1 cellular context compared by ENCODE assay signal in genomic region chr12:101021442-101021841, GRCh38.
TF ChIP-seq lines count a peak whose summit lies in the region.

No MANE protein-coding gene starts in this region.

TF ChIP-seq in HepG2, 621 proteins besides CTCF, POLR2A, EP300 and RAD21:
- TF ChIP-seq LCORL (IDR thresholded peaks at IDR 0.05) (0 out of 2 replicates have a peak, but pooled peaks have one; percentile 15), LCORL (CRISPR knock-in tag; IDR thresholded peaks at IDR 0.05) (no peak)
- TF ChIP-seq, protein P1, sequence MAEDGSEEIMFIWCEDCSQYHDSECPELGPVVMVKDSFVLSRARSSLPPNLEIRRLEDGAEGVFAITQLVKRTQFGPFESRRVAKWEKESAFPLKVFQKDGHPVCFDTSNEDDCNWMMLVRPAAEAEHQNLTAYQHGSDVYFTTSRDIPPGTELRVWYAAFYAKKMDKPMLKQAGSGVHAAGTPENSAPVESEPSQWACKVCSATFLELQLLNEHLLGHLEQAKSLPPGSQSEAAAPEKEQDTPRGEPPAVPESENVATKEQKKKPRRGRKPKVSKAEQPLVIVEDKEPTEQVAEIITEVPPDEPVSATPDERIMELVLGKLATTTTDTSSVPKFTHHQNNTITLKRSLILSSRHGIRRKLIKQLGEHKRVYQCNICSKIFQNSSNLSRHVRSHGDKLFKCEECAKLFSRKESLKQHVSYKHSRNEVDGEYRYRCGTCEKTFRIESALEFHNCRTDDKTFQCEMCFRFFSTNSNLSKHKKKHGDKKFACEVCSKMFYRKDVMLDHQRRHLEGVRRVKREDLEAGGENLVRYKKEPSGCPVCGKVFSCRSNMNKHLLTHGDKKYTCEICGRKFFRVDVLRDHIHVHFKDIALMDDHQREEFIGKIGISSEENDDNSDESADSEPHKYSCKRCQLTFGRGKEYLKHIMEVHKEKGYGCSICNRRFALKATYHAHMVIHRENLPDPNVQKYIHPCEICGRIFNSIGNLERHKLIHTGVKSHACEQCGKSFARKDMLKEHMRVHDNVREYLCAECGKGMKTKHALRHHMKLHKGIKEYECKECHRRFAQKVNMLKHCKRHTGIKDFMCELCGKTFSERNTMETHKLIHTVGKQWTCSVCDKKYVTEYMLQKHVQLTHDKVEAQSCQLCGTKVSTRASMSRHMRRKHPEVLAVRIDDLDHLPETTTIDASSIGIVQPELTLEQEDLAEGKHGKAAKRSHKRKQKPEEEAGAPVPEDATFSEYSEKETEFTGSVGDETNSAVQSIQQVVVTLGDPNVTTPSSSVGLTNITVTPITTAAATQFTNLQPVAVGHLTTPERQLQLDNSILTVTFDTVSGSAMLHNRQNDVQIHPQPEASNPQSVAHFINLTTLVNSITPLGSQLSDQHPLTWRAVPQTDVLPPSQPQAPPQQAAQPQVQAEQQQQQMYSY (CRISPR knock-in tag; IDR thresholded peaks at IDR 0.05), result no peak
